In the genomic region with DNA sequence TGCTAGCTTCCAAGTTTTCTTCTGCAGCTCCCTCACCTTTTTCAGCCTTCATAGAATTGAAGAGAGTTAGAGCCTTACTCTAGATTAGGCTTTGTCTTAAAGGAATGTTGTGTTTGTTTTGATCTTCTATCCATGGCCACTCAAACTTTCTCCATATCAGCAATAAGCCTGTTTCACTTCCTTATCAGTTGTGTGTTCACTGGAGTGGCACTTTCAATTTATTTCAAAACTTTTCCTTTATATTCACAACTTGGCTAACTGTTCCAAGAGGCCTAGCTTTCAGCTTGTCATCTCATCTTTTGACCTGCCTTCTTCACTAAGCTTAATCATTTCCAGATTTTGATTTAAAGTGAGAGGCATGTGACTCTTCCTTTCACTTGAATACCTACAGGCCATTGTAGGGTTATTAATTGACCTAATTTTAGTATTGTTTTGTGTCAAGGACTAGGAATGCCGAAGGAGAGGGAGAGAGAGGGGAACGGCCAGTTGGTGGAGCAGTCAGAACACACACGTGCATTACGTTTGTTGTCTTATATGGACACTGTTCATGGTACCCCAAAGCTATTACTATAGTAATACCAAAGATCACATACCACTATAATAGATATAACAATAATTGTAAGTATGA, we compare ENCODE assay signal across 1 cellular context.
TF ChIP-seq lines count a peak whose summit lies in the region.

No MANE protein-coding gene starts in this region.

TF ChIP-seq in HepG2, 621 proteins besides CTCF, POLR2A, EP300 and RAD21 (continued from another document):
- TF ChIP-seq ZUFSP (CRISPR knock-in tag; IDR thresholded peaks at IDR 0.05; ENCODE audit: borderline replicate concordance) (no peak), SP4 (CRISPR knock-in tag; IDR thresholded peaks at IDR 0.05) (no peak)
